Comparison of ENCODE assay signal across 13 cellular contexts in genomic region chr2:64617631-64618151, GRCh38. TPM values are rescaled to one million over a fixed set of nuclear protein-coding genes. Genes with fewer than 3 reads are reported as not detected.
DNase-seq lines count a peak whose midpoint lies in the region; ATAC-seq and TF ChIP-seq lines count a peak whose summit lies in the region.
"Had no signal": no experiment of that assay in that cellular context is flagged by ENCODE, and none has a peak within 500 bp of the region (broad histone marks: within the 10 kb centered on the region; RNA-seq: fewer than 3 reads in every experiment).

No MANE protein-coding gene starts in this region.

- H3K36me3 Mint-ChIP-seq in Caco-2 (ENCODE audit: insufficient read depth, unreplicated experiment) (no peaks in the 10 kb centered on the region), memory B cell (no peaks in the 10 kb centered on the region)
- H3K36me3 Mint-ChIP-seq in dendritic cell treated with granulocyte-macrophage colony-stimulating factor and Interleukin-4, amounts not matched to agents 40 ng/mL and 50 ng/mL, for 4 days (ENCODE audit: low read depth) = no peaks in the 10 kb centered on the region

- DNase-seq in Caco-2 = no peak
- DNase-seq in NCI-H187 (lab: John Stamatoyannopoulos, UW) = peak; percentile 61 to 64
- no peak for DNase-seq in memory B cell (ENCODE audit: low spot score in 2 of 2)
- no peak for DNase-seq in spleen
- DNase-seq in NCI-H1694 (lab: John Stamatoyannopoulos, UW) = no peak
- no peak for DNase-seq in activated CD4-positive, alpha-beta T cell treated with anti-CD3 and anti-CD28 coated beads for 48 hours
- DNase-seq: mesenchymal stem cell; NCI-H1105; NCI-H526; right lobe of liver; stimulated activated CD4-positive, alpha-beta T cell treated with anti-CD3 and anti-CD28 coated beads, Interleukin-4, amount 100 ng/mL, for 1 hour had no signal

- H3K27me3 ChIP-seq in Caco-2 (replicated peaks; ENCODE audit: control insufficient read depth, insufficient read depth, low read length) (no peaks in the 10 kb centered on the region; the same call in 1 of the 2 replicates), spleen (replicated peaks in 1 of 7) (no peaks in the 10 kb centered on the region)
- H3K27me3 ChIP-seq: right lobe of liver had no signal

- no peak overlapping the region for H3K27ac ChIP-seq in spleen
- H3K27ac ChIP-seq: right lobe of liver had no signal

- 24 to 43% (median 34%) methylated on average over 6 of the region's 6 CpGs for WGBS in spleen, 5 donors

- H3K4me3 ChIP-seq in Caco-2 (ENCODE audit: low read depth, low read length) (no peak overlapping the region), spleen (no peak overlapping the region)
- H3K4me3 ChIP-seq: right lobe of liver had no signal

- H3K27ac Mint-ChIP-seq in Caco-2 (ENCODE audit: unreplicated experiment) (peak overlapping the region; percentile 8), memory B cell (peak overlapping the region; percentile 75)
- H3K27ac Mint-ChIP-seq in dendritic cell treated with granulocyte-macrophage colony-stimulating factor and Interleukin-4, amounts not matched to agents 40 ng/mL and 50 ng/mL, for 4 days = peak overlapping the region; percentile 64

- H3K4me3 Mint-ChIP-seq in Caco-2 (ENCODE audit: unreplicated experiment) (no peak overlapping the region), memory B cell (no peak overlapping the region)
- H3K4me3 Mint-ChIP-seq in dendritic cell treated with granulocyte-macrophage colony-stimulating factor and Interleukin-4, amounts not matched to agents 40 ng/mL and 50 ng/mL, for 4 days = no peak overlapping the region

- no peaks in the 10 kb centered on the region for H3K27me3 Mint-ChIP-seq in Caco-2 (ENCODE audit: insufficient read depth, unreplicated experiment)
- H3K27me3 Mint-ChIP-seq in dendritic cell treated with granulocyte-macrophage colony-stimulating factor and Interleukin-4, amounts not matched to agents 40 ng/mL and 50 ng/mL, for 4 days = no peaks in the 10 kb centered on the region
- no peaks in the 10 kb centered on the region for H3K27me3 Mint-ChIP-seq in memory B cell

- H3K4me1 ChIP-seq in Caco-2 (no peaks in the 10 kb centered on the region), spleen (peaks cover 0 to 7% (median 0%) of the 10 kb centered on the region in 6 donors)
- H3K4me1 ChIP-seq: right lobe of liver had no signal

- intact Hi-C loops in Caco-2 (cut with micrococcal nuclease; ENCODE audit: unreplicated experiment) = no loop called here
- intact Hi-C loops in dendritic cell treated with granulocyte-macrophage colony-stimulating factor and Interleukin-4, amounts not matched to agents 40 ng/mL and 50 ng/mL, for 4 days (cut with micrococcal nuclease) = no loop called here
- intact Hi-C loops in spleen (cut with DNase I; ENCODE audit: low total_unique reads) = no loop called here

- no peak for TF ChIP-seq POLR2A in spleen (IDR thresholded peaks at IDR 0.05)

- CTCF ChIA-PET in Caco-2 (lab: Charles Lee) = interaction anchor here (0.6 to 1.6 kb wide), 4 partner anchors 10 to 285 kb away, joined by 3 to 5 read pairs (median 4); no protein-coding TSS in a partner anchor

- H3K4me1 Mint-ChIP-seq in Caco-2 (ENCODE audit: low read depth, unreplicated experiment) (peaks cover 6% of the 10 kb centered on the region), memory B cell (peaks cover 11% of the 10 kb centered on the region)
- H3K4me1 Mint-ChIP-seq in dendritic cell treated with granulocyte-macrophage colony-stimulating factor and Interleukin-4, amounts not matched to agents 40 ng/mL and 50 ng/mL, for 4 days (ENCODE audit: low read depth) = peaks cover 14% of the 10 kb centered on the region

- no peak for TF ChIP-seq CTCF in Caco-2 (IDR thresholded peaks at IDR 0.05; ENCODE audit: insufficient read depth in 1 of 2, low read depth in 1 of 2, low read length in 1 of 2, severe bottlenecking in 1 of 2, unreplicated experiment in 1 of 2)
- TF ChIP-seq CTCF in spleen (IDR thresholded peaks at IDR 0.05 in 8 of 11, conservative IDR thresholded peaks at IDR 0.05 in 3 of 11) = no peak

- no TSS peak for BruUV-seq in Caco-2 (replicated peaks; lab: Mats Ljungman, UMichigan)

- no peaks in the 10 kb centered on the region for H3K9me3 Mint-ChIP-seq in Caco-2 (ENCODE audit: unreplicated experiment)
- H3K9me3 Mint-ChIP-seq in dendritic cell treated with granulocyte-macrophage colony-stimulating factor and Interleukin-4, amounts not matched to agents 40 ng/mL and 50 ng/mL, for 4 days = no peaks in the 10 kb centered on the region
- no peaks in the 10 kb centered on the region for H3K9me3 Mint-ChIP-seq in memory B cell

- H3K9me3 ChIP-seq in Caco-2 (no peaks in the 10 kb centered on the region), spleen (no peaks in the 10 kb centered on the region)
- H3K9me3 ChIP-seq: right lobe of liver had no signal

- H3K36me3 ChIP-seq in Caco-2 (ENCODE audit: control insufficient read depth, insufficient read depth, low read length) = no peaks in the 10 kb centered on the region
- no peaks in the 10 kb centered on the region for H3K36me3 ChIP-seq in spleen
- H3K36me3 ChIP-seq: right lobe of liver had no signal

- ATAC-seq in memory B cell (ENCODE audit: low read depth) (peak; percentile 12), GM18511 (IDR thresholded peaks at IDR 0.05; ENCODE audit: unreplicated experiment) (no peak)

- POLR2A ChIA-PET in Caco-2 (lab: Charles Lee) = interaction anchor here (0.5 to 0.7 kb wide), 2 partner anchors 29 to 36 kb away, joined by 3 read pairs; partner anchors contain the start of gene SERTAD2

RNA-seq across cellular contexts. Expression of gene SERTAD2, which starts 36.0 kb away (rescaled TPM):
- total RNA-seq in Caco-2 (2022) (25.1 and 25.8 TPM in 2 replicates), spleen (10 to 100 TPM; 31.2 to 61.4 (median 43.3) TPM)
- polyA plus RNA-seq in spleen = 10 to 100 TPM; 10.4 to 16.9 (median 13.6) TPM

Comparison
In these comparisons a context has a peak if more than half of its experiments do, and no peak if none do; other contexts are left out.
1. DNase-seq: peak in NCI-H187 (2 of 2); none in Caco-2 (0 of 2), memory B cell (0 of 2), spleen (single experiment), NCI-H1694 (single experiment) and activated CD4-positive, alpha-beta T cell treated with anti-CD3 and anti-CD28 coated beads for 48 hours (single experiment).
2. H3K27ac Mint-ChIP-seq: peak in every context shown above with its lines; median percentile 75 in memory B cell; 64 in dendritic cell treated with granulocyte-macrophage colony-stimulating factor and Interleukin-4, amounts not matched to agents 40 ng/mL and 50 ng/mL, for 4 days; 8 in Caco-2.